In genomic region chr17:8016632-8017424, GRCh38 we compare ENCODE assay signal across 8 cellular contexts. TPM values are rescaled to one million over a fixed set of nuclear protein-coding genes. Genes with fewer than 3 reads are reported as not detected.
DNase-seq lines count a peak whose midpoint lies in the region; ATAC-seq and TF ChIP-seq lines count a peak whose summit lies in the region.

No MANE protein-coding gene starts in this region.

- H3K27ac ChIP-seq in foreskin keratinocyte = peak overlapping the region; percentile 33
- no peak overlapping the region for H3K27ac ChIP-seq in neural progenitor cell

- CTCF ChIA-PET in GM10248 (lab: Yijun Ruan, JAX) = interaction anchor here (0.7 to 7.1 kb wide), 16 partner anchors 12 to 274 kb away, joined by 3 to 75 read pairs (median 4); partner anchors contain the start of genes ALOX15B and GUCY2D

- H3K36me3 Mint-ChIP-seq in activated T-helper 17 cell treated with anti-CD3 and anti-CD28 coated beads, Interleukin-2, amount 50 U/mL, for 72 hours (ENCODE audit: low read depth) = no peaks in the 10 kb centered on the region
- H3K36me3 Mint-ChIP-seq in neural progenitor cell = no peaks in the 10 kb centered on the region

- H3K36me3 ChIP-seq in neural progenitor cell = no peaks in the 10 kb centered on the region

- H3K9me3 ChIP-seq in neural progenitor cell (ENCODE audit: low read depth) = no peaks in the 10 kb centered on the region

- peaks cover 5% of the 10 kb centered on the region for H3K4me1 Mint-ChIP-seq in activated T-helper 17 cell treated with anti-CD3 and anti-CD28 coated beads, Interleukin-2, amount 50 U/mL, for 72 hours
- peaks cover 7% of the 10 kb centered on the region for H3K4me1 Mint-ChIP-seq in neural progenitor cell

- no peak overlapping the region for H3K9ac ChIP-seq in neural progenitor cell

- peak overlapping the region; percentile 33 for H3K27ac Mint-ChIP-seq in activated T-helper 17 cell treated with anti-CD3 and anti-CD28 coated beads, Interleukin-2, amount 50 U/mL, for 72 hours
- no peak overlapping the region for H3K27ac Mint-ChIP-seq in neural progenitor cell

- H3F3A ChIP-seq in neural progenitor cell (ENCODE audit: low read depth) = no peaks in the 10 kb centered on the region

- no peaks in the 10 kb centered on the region for H3K9me3 Mint-ChIP-seq in activated T-helper 17 cell treated with anti-CD3 and anti-CD28 coated beads, Interleukin-2, amount 50 U/mL, for 72 hours
- H3K9me3 Mint-ChIP-seq in neural progenitor cell = no peaks in the 10 kb centered on the region

- H2AFZ ChIP-seq in neural progenitor cell (replicated peaks) = peak overlapping the region; percentile 81

- peak overlapping the region; percentile 74 for H3K4me3 Mint-ChIP-seq in activated T-helper 17 cell treated with anti-CD3 and anti-CD28 coated beads, Interleukin-2, amount 50 U/mL, for 72 hours
- H3K4me3 Mint-ChIP-seq in neural progenitor cell = peak overlapping the region; percentile 85

- H3K27me3 ChIP-seq in foreskin keratinocyte (no peaks in the 10 kb centered on the region), neural progenitor cell (peaks cover 43% of the 10 kb centered on the region)

- H3K4me1 ChIP-seq in foreskin keratinocyte (peaks cover 24% of the 10 kb centered on the region), neural progenitor cell (peaks cover 10% of the 10 kb centered on the region)

- no peaks in the 10 kb centered on the region for H3K79me2 ChIP-seq in neural progenitor cell (ENCODE audit: low read depth)

- no peaks in the 10 kb centered on the region for H4K20me1 ChIP-seq in neural progenitor cell (ENCODE audit: low read depth)

- H3K4me3 ChIP-seq in neural progenitor cell = peak overlapping the region; percentile 66

- ATAC-seq in activated T-helper 17 cell treated with anti-CD3 and anti-CD28 coated beads, Interleukin-2, amount 50 U/mL, for 72 hours (replicated peaks) = peak; percentile 79
- peak; percentile 52 for ATAC-seq in foreskin keratinocyte
- no peak for ATAC-seq in HG03439 (IDR thresholded peaks at IDR 0.05; ENCODE audit: unreplicated experiment)
- ATAC-seq in HG03108 (IDR thresholded peaks at IDR 0.05; ENCODE audit: unreplicated experiment) = no peak
- ATAC-seq in GM21723 (IDR thresholded peaks at IDR 0.05; ENCODE audit: unreplicated experiment) = no peak

- peak; percentile 55 for DNase-seq in GM10248 (ENCODE audit: extremely low spot score)
- peak; percentile 15 for DNase-seq in NCI-H345 treated with DMSO at 0.1 percent for 48 hours (lab: John Stamatoyannopoulos, UW; ENCODE audit: unreplicated experiment)
- peak in 1 of 2 donors; percentile 54 for DNase-seq in foreskin keratinocyte
- DNase-seq in neural progenitor cell (ENCODE audit: low spot score) = peak; percentile 80

- POLR2A ChIA-PET in GM10248 (lab: Yijun Ruan, JAX) = no interaction called here

- H3K4me2 ChIP-seq in neural progenitor cell = peak overlapping the region; percentile 95

- H3K27me3 Mint-ChIP-seq in activated T-helper 17 cell treated with anti-CD3 and anti-CD28 coated beads, Interleukin-2, amount 50 U/mL, for 72 hours = peaks cover 17% of the 10 kb centered on the region
- peaks cover 16% of the 10 kb centered on the region for H3K27me3 Mint-ChIP-seq in neural progenitor cell (ENCODE audit: insufficient read depth, low read depth)

- TF ChIP-seq CTCF in GM10248 (IDR thresholded peaks at IDR 0.05; ENCODE audit: control extremely low read depth, extremely low read depth, low read depth, missing control alignments) (peak; percentile 72), foreskin keratinocyte (conservative IDR thresholded peaks at IDR 0.05) (peak; percentile 93), neural progenitor cell (IDR thresholded peaks at IDR 0.05) (peak; percentile 87)

RNA-seq across cellular contexts. Expression of gene GUCY2D, which starts 14.4 kb away (rescaled TPM):
- under 1 TPM; 0.15 to 0.77 TPM for total RNA-seq in activated T-helper 17 cell treated with anti-CD3 and anti-CD28 coated beads, Interleukin-2, amount 50 U/mL, for 72 hours
- total RNA-seq in foreskin keratinocyte = 0.49 TPM in 1 of 2 replicates, not detected in the other
- polyA plus RNA-seq in foreskin keratinocyte = 0.26 and 0.44 TPM in 2 replicates
- total RNA-seq in neural progenitor cell (ENCODE audit: low replicate concordance) = 0.37 TPM in 1 of 2 replicates, not detected in the other

RNA-seq across cellular contexts. Expression of gene ALOX15B, which starts 22.0 kb away (rescaled TPM):
- under 1 TPM in 1 of 2 donors, not detected in 1; 0.61 TPM for total RNA-seq in activated T-helper 17 cell treated with anti-CD3 and anti-CD28 coated beads, Interleukin-2, amount 50 U/mL, for 72 hours
- 6.5 and 6.9 TPM in 2 replicates for total RNA-seq in foreskin keratinocyte
- polyA plus RNA-seq in foreskin keratinocyte = 6.2 and 7.4 TPM in 2 replicates
- total RNA-seq in neural progenitor cell (ENCODE audit: low replicate concordance) = 0.06 TPM in 1 of 2 replicates, not detected in the other

Comparison
In these comparisons a context has a peak if more than half of its experiments do, and no peak if none do; other contexts are left out.
1. ATAC-seq: peak in activated T-helper 17 cell treated with anti-CD3 and anti-CD28 coated beads, Interleukin-2, amount 50 U/mL, for 72 hours (single experiment) and foreskin keratinocyte (single experiment); none in HG03439 (single experiment), HG03108 (single experiment) and GM21723 (single experiment).
2. Peak in every context shown above with its lines, with median percentiles within 50 percentile points of each other: CTCF ChIP-seq.